In the genomic region with DNA sequence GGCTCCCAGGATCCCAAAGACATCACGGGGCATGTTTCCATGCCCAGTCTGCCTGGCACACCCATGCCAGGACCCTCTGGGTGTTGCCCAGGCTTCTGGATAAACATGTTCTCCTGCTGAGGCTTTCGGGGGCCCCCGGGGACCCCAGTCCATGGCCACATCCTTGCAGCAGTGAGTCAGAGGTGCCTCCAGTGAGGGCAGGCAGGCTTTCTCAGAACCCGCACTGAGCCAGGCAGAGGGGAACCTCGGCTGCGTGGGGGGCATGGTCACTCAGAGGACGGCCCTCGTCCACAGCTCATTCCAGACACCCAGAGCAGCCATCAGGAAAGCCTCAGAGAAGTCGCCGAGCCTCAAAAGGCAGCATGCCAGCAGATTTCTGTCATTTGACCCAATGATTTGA, we compare ENCODE assay signal across 21 cellular contexts.
"Had no signal": no experiment of that assay in that cellular context is flagged by ENCODE, and none has a peak within 500 bp of the region (broad histone marks: within the 10 kb centered on the region; RNA-seq: fewer than 3 reads in every experiment).

No MANE protein-coding gene starts in this region.

- DNase-seq: Kasumi-1, MM.1S, NCI-H1092 treated with DMSO at 0.1 percent for 48 hours, NCI-H1436, NCI-H187, NCI-H2029, NCI-H2081 treated with DMSO at 0.1 percent for 48 hours, NCI-H2171, NCI-H226, NCI-H446, NCI-H510A, NCI-H524 treated with DMSO at 0.1 percent for 48 hours, NCI-H69, NCI-H774, RPMI8226, SHP77, SK-N-SH, SW 1271 had no signal

- H3K4me3 ChIP-seq: K562 had no signal

- H3K27ac ChIP-seq: KMS-11 had no signal

- H3K9ac ChIP-seq: KMS-11, SK-N-SH had no signal

- H3K36me3 Mint-ChIP-seq: IgD-negative memory B cell had no signal

- H3K4me1 Mint-ChIP-seq: IgD-negative memory B cell had no signal

- H3K9me3 ChIP-seq: SK-N-SH had no signal

- H3K4me2 ChIP-seq: KMS-11, SK-N-SH had no signal

- H3K4me3 Mint-ChIP-seq: IgD-negative memory B cell had no signal
